ENCODE assay signal across 15 cellular contexts in the genomic region with DNA sequence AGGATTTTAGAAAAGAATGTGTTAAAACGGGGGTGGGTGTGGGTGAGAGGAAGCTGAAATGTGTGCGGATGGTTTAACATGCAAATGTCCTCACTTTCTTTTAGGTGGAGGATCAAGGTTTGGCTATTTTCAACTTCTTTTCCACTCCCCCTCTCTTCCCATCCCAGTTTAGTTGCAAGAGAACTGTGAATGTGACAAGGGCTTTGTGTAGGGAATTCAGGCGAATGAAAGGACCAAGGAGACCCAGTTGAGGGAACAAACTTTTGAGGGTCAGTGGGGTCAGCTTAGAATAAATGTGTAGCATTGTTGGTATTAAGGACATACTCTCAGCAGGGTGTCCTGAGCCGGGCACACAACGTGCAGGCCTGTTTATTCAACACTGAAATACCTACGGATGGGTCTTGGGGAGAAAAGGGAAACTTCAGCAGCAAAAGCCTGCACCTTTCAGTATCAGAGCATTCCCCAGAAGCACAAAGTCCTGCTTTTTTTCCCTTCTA.
A peak's percentile ranks its signal among the peaks of the same experiment; 100 is the strongest.
DNase-seq lines count a peak whose midpoint lies in the region; ATAC-seq and TF ChIP-seq lines count a peak whose summit lies in the region.
"Had no signal": no experiment of that assay in that cellular context is flagged by ENCODE, and none has a peak within 500 bp of the region (broad histone marks: within the 10 kb centered on the region; RNA-seq: fewer than 3 reads in every experiment).

No MANE protein-coding gene starts in this region.

- H3K79me2 ChIP-seq in mesendoderm (ENCODE audit: control insufficient read depth, insufficient read depth, low read length) (no peaks in the 10 kb centered on the region), smooth muscle cell (ENCODE audit: low read depth) (no peaks in the 10 kb centered on the region)

- no peak overlapping the region for H2BK15ac ChIP-seq in mesendoderm (replicated peaks; ENCODE audit: low read depth)

- peak overlapping the region; percentile 62 for H3K56ac ChIP-seq in mesendoderm (ENCODE audit: low read length)

- H3K18ac ChIP-seq in mesendoderm (ENCODE audit: low read length): no peak overlapping the region

- no peak overlapping the region for H2AK5ac ChIP-seq in mesendoderm (ENCODE audit: low read length)

- no peaks in the 10 kb centered on the region for H3K27me3 ChIP-seq in HUES64 (ENCODE audit: insufficient read depth, low read length)
- no peaks in the 10 kb centered on the region for H3K27me3 ChIP-seq in mesendoderm (ENCODE audit: insufficient read depth, low read length, poor library complexity)
- no peaks in the 10 kb centered on the region for H3K27me3 ChIP-seq in smooth muscle cell (ENCODE audit: low read depth)
- H3K27me3 ChIP-seq: BE2C had no signal

- H3K27ac ChIP-seq in HUES64 (ENCODE audit: low read depth, low read length) (peak overlapping the region; percentile 34; the same call in 1 of the 2 replicates), mesendoderm (ENCODE audit: low read depth, low read length) (peak overlapping the region; percentile 37), smooth muscle cell (ENCODE audit: low read depth) (peak overlapping the region; percentile 34)
- H3K27ac ChIP-seq: RWPE1 had no signal

- H2AFZ ChIP-seq in smooth muscle cell (ENCODE audit: low read depth): peak overlapping the region; percentile 72

- DNase-seq in choroid plexus epithelial cell (ENCODE audit: low read depth) (peak; percentile 26), mesendoderm (peak; percentile 59), smooth muscle cell (lab: John Stamatoyannopoulos, UW; ENCODE audit: unreplicated experiment) (no peak), NCI-H1092 treated with DMSO at 0.1 percent for 48 hours (lab: John Stamatoyannopoulos, UW) (no peak)
- DNase-seq in stimulated activated CD4-positive, alpha-beta T cell treated with anti-CD3 and anti-CD28 coated beads, Interleukin-2, amount 100 ng/mL, for 48 hours: no peak
- DNase-seq: BE2C; CD4-positive, alpha-beta memory T cell; DMS79 treated with DMSO at 0.1 percent for 48 hours; GOT3; NCI-H1436; NCI-H2227 treated with DMSO at 0.1 percent for 48 hours; NCI-H526 had no signal

- no peak overlapping the region for H3K4me2 ChIP-seq in mesendoderm (ENCODE audit: low read length)
- peak overlapping the region; percentile 61 for H3K4me2 ChIP-seq in smooth muscle cell

- no peak for ATAC-seq in HG02642 (IDR thresholded peaks at IDR 0.05; ENCODE audit: poor library complexity, unreplicated experiment)

- no peaks in the 10 kb centered on the region for H3F3A ChIP-seq in smooth muscle cell (ENCODE audit: low read depth)

- H4K20me1 ChIP-seq in smooth muscle cell (ENCODE audit: low read depth): no peaks in the 10 kb centered on the region

- H3K4me3 ChIP-seq in HUES64 (ENCODE audit: low read length) (no peak overlapping the region), choroid plexus epithelial cell (ENCODE audit: low read depth, low read length) (no peak overlapping the region), mesendoderm (ENCODE audit: low read length) (no peak overlapping the region), smooth muscle cell (no peak overlapping the region)

- H4K8ac ChIP-seq in mesendoderm (ENCODE audit: low read depth, low read length): no peak overlapping the region

- H3K36me3 ChIP-seq in HUES64 (ENCODE audit: insufficient read depth, low read length) (no peaks in the 10 kb centered on the region), mesendoderm (ENCODE audit: control insufficient read depth, insufficient read depth, low read length) (no peaks in the 10 kb centered on the region), smooth muscle cell (ENCODE audit: low read depth) (no peaks in the 10 kb centered on the region)
- H3K36me3 ChIP-seq: BE2C had no signal

- TF ChIP-seq CTCF in choroid plexus epithelial cell (conservative IDR thresholded peaks at IDR 0.05; ENCODE audit: low read depth, low read length) (no peak), smooth muscle cell (IDR thresholded peaks at IDR 0.05; ENCODE audit: borderline replicate concordance, insufficient read depth, poor library complexity, severe bottlenecking) (no peak)

- H3K9me3 ChIP-seq in HUES64 (ENCODE audit: insufficient read depth, low read depth, low read length): peaks cover 7% of the 10 kb centered on the region; the same call in 1 of the 2 replicates
- no peaks in the 10 kb centered on the region for H3K9me3 ChIP-seq in smooth muscle cell (replicated peaks; ENCODE audit: low read depth)
- H3K9me3 ChIP-seq: BE2C had no signal

- no peaks in the 10 kb centered on the region for H3K79me1 ChIP-seq in mesendoderm (ENCODE audit: low read length)

- peak overlapping the region; percentile 21 for H2BK120ac ChIP-seq in mesendoderm (ENCODE audit: low read depth, low read length)

- WGBS in HUES64: 23% methylated on average over 6 of the region's 6 CpGs
- WGBS in mesendoderm (ENCODE audit: extremely low coverage, insufficient coverage, low lambda C conversion rate): no CpG with 5 or more reads among the region's 6 CpGs
- 52% methylated on average over 6 of the region's 6 CpGs for WGBS in smooth muscle cell (ENCODE audit: low lambda C conversion rate)

- no peak overlapping the region for H4K5ac ChIP-seq in mesendoderm (ENCODE audit: low read length)

- peaks cover 25% of the 10 kb centered on the region for H3K4me1 ChIP-seq in HUES64 (ENCODE audit: insufficient read depth, low read length)
- peaks cover 6% of the 10 kb centered on the region for H3K4me1 ChIP-seq in mesendoderm (ENCODE audit: control insufficient read depth, low read depth, low read length)
- peaks cover 39% of the 10 kb centered on the region for H3K4me1 ChIP-seq in smooth muscle cell (ENCODE audit: low read depth)
- H3K4me1 ChIP-seq: BE2C had no signal

- no peak overlapping the region for H3K23ac ChIP-seq in mesendoderm (ENCODE audit: low read length)

- no peak overlapping the region for H2BK5ac ChIP-seq in mesendoderm (ENCODE audit: low read length)

- H3K4ac ChIP-seq in mesendoderm (ENCODE audit: low read depth, low read length): no peak overlapping the region

- H3K9ac ChIP-seq in HUES64 (ENCODE audit: low read depth, low read length) (peak overlapping the region; percentile 5; the same call in 1 of the 2 replicates), mesendoderm (ENCODE audit: low read length) (no peak overlapping the region), smooth muscle cell (ENCODE audit: low read depth) (no peak overlapping the region)

Comparison
In these comparisons a context has a peak if more than half of its experiments do, and no peak if none do; other contexts are left out.
1. DNase-seq: peak in choroid plexus epithelial cell (single experiment) and mesendoderm (single experiment); none in smooth muscle cell (single experiment), stimulated activated CD4-positive, alpha-beta T cell treated with anti-CD3 and anti-CD28 coated beads, Interleukin-2, amount 100 ng/mL, for 48 hours (0 of 2) and NCI-H1092 treated with DMSO at 0.1 percent for 48 hours (single experiment).
2. Peak in every context shown above with its lines, with median percentiles within 50 percentile points of each other: H3K27ac ChIP-seq.